Comparison of ENCODE assay signal across 33 cellular contexts in genomic region chr19:10328558-10329429, GRCh38. TPM values are rescaled to one million over a fixed set of nuclear protein-coding genes. Genes with fewer than 3 reads are reported as not detected.
"Had no signal": no experiment of that assay in that cellular context is flagged by ENCODE, and none has a peak within 500 bp of the region (broad histone marks: within the 10 kb centered on the region; RNA-seq: fewer than 3 reads in every experiment).

No MANE protein-coding gene starts in this region.

- ATAC-seq: activated CD8-positive, alpha-beta T cell treated with anti-CD3 and anti-CD28 coated beads for 36 hours; PC-3 had no signal

- H3K27me3 Mint-ChIP-seq: activated CD4-positive, alpha-beta T cell treated with anti-CD3 and anti-CD28 coated beads, Interleukin-2, amount 10 ng/mL, durations not matched to agents 24 days and 14 days; activated CD8-positive, alpha-beta T cell treated with anti-CD3 and anti-CD28 coated beads for 36 hours; activated naive CD4-positive, alpha-beta T cell treated with anti-CD3 and anti-CD28 coated beads, Interleukin-2, amount 50 U/mL, for 24 hours; activated naive CD8-positive, alpha-beta T cell treated with anti-CD3 and anti-CD28 coated beads, Interleukin-2, amount 10 ng/mL, durations not matched to agents 7 days and 5 days; central memory CD8-positive, alpha-beta T cell had no signal

- DNase-seq: activated CD4-positive, alpha-beta T cell treated with anti-CD3 and anti-CD28 coated beads, Interleukin-2, amount 10 ng/mL, durations not matched to agents 24 days and 14 days; activated CD4-positive, alpha-beta T cell treated with anti-CD3 and anti-CD28 coated beads, Interleukin-2, amount 50 U/mL, for 4 hours; activated CD8-positive, alpha-beta T cell treated with anti-CD3 and anti-CD28 coated beads for 36 hours; activated gamma-delta T cell; activated naive CD4-positive, alpha-beta T cell treated with Interleukin-2 at 50 U/mL for 16 hours; activated naive CD8-positive, alpha-beta T cell treated with anti-CD3 and anti-CD28 coated beads, Interleukin-2, amount 10 ng/mL, durations not matched to agents 7 days and 5 days; activated T-cell treated with anti-CD3 and anti-CD28 coated beads, Interleukin-2, amount 50 U/mL, for 1 hour; amygdala; MM.1S; MV-4-11; NCI-H1092; NCI-H1417; NCI-H146; NCI-H187; NCI-H2081; NCI-H226; NCI-H446 treated with DMSO at 0.1 percent for 48 hours; NCI-H524; NCI-H69; PC-3; SHP77; SJCRH30 had no signal

- H3K27ac Mint-ChIP-seq: activated CD4-positive, alpha-beta T cell treated with anti-CD3 and anti-CD28 coated beads, Interleukin-2, amount 10 ng/mL, durations not matched to agents 24 days and 14 days; activated CD8-positive, alpha-beta T cell treated with anti-CD3 and anti-CD28 coated beads for 36 hours; activated naive CD4-positive, alpha-beta T cell treated with anti-CD3 and anti-CD28 coated beads, Interleukin-2, amount 50 U/mL, for 24 hours; activated naive CD8-positive, alpha-beta T cell treated with anti-CD3 and anti-CD28 coated beads, Interleukin-2, amount 10 ng/mL, durations not matched to agents 7 days and 5 days; activated T-helper 2 cell treated with anti-CD3 and anti-CD28 coated beads, Interferon-gamma antibody, Interleukin-2, Interleukin-4, amounts not matched to agents 10 μg/mL and 5 μg/mL and 100 μg/mL, durations not matched to agents 14 hours and 24 hours and 36 hours; T-helper 2 cell treated with Interferon-gamma antibody and Interleukin-4, amounts not matched to agents 5 μg/mL and 100 μg/mL, for 36 hours had no signal

- H3K27me3 ChIP-seq: ascending aorta, cardiac muscle cell, SJCRH30 had no signal

- H3K4me3 Mint-ChIP-seq: activated CD4-positive, alpha-beta T cell treated with anti-CD3 and anti-CD28 coated beads, Interleukin-2, amount 10 ng/mL, durations not matched to agents 24 days and 14 days; activated CD8-positive, alpha-beta T cell treated with anti-CD3 and anti-CD28 coated beads for 36 hours; activated naive CD4-positive, alpha-beta T cell treated with anti-CD3 and anti-CD28 coated beads, Interleukin-2, amount 50 U/mL, for 24 hours; activated naive CD8-positive, alpha-beta T cell treated with anti-CD3 and anti-CD28 coated beads, Interleukin-2, amount 10 ng/mL, durations not matched to agents 7 days and 5 days; central memory CD8-positive, alpha-beta T cell; T-helper 2 cell treated with Interferon-gamma antibody and Interleukin-4, amounts not matched to agents 5 μg/mL and 100 μg/mL, for 36 hours had no signal

- H3K9ac ChIP-seq: KMS-11 had no signal

- FAIRE-seq: RCC 7860, TTC549 had no signal

- H3K4me3 ChIP-seq: ascending aorta, cardiac muscle cell, SJCRH30, SK-N-MC had no signal

- H3K4me1 ChIP-seq: SJCRH30 had no signal

- H3K27ac ChIP-seq: ascending aorta, cardiac muscle cell, KMS-11, RWPE1, SJCRH30, SK-N-MC had no signal

- H3K4me2 ChIP-seq: KMS-11 had no signal

- H3K9me3 ChIP-seq: ascending aorta, SJCRH30 had no signal

RNA-seq across cellular contexts. Expression of gene ZGLP1, which starts 19.2 kb away (rescaled TPM):
- total RNA-seq: ascending aorta had no signal
